In the genomic region with DNA sequence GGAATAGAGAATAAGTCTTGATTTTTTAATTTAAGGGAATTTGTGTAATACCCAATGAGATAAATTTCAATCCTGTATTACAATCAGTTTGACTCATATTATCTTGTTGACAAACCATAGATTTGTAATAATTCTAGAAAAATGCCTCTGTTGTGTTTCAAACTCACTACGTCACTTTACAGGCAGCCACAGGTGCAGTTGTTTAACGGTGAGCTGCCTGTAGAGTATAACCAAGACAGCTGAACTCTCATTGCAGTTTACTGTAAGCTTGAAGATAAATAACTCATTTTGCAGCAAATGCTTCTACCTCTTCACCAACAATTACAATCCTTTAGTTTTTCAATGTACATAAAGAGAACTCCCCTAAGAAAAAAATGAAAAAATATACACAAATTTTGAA, we compare ENCODE assay signal across 1 cellular context.
TF ChIP-seq lines count a peak whose summit lies in the region.

No MANE protein-coding gene starts in this region.

TF ChIP-seq in HepG2, 621 proteins besides CTCF, POLR2A, EP300 and RAD21 (continued from another document):
- TF ChIP-seq, protein P1, sequence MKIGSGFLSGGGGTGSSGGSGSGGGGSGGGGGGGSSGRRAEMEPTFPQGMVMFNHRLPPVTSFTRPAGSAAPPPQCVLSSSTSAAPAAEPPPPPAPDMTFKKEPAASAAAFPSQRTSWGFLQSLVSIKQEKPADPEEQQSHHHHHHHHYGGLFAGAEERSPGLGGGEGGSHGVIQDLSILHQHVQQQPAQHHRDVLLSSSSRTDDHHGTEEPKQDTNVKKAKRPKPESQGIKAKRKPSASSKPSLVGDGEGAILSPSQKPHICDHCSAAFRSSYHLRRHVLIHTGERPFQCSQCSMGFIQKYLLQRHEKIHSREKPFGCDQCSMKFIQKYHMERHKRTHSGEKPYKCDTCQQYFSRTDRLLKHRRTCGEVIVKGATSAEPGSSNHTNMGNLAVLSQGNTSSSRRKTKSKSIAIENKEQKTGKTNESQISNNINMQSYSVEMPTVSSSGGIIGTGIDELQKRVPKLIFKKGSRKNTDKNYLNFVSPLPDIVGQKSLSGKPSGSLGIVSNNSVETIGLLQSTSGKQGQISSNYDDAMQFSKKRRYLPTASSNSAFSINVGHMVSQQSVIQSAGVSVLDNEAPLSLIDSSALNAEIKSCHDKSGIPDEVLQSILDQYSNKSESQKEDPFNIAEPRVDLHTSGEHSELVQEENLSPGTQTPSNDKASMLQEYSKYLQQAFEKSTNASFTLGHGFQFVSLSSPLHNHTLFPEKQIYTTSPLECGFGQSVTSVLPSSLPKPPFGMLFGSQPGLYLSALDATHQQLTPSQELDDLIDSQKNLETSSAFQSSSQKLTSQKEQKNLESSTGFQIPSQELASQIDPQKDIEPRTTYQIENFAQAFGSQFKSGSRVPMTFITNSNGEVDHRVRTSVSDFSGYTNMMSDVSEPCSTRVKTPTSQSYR (CRISPR knock-in tag; IDR thresholded peaks at IDR 0.05; ENCODE audit: borderline replicate concordance) = no peak
- no peak for TF ChIP-seq MYC (CRISPR knock-in tag; IDR thresholded peaks at IDR 0.05; ENCODE audit: borderline replicate concordance)
